Comparison of ENCODE assay signal across 32 cellular contexts in genomic region chr2:28492276-28492675, GRCh38.
"Had no signal": no experiment of that assay in that cellular context is flagged by ENCODE, and none has a peak within 500 bp of the region (broad histone marks: within the 10 kb centered on the region; RNA-seq: fewer than 3 reads in every experiment).

No MANE protein-coding gene starts in this region.

- ATAC-seq: activated naive CD8-positive, alpha-beta T cell treated with anti-CD3 and anti-CD28 coated beads, Interleukin-2, amount 50 U/mL, for 24 hours; PC-3 had no signal

- H3K4me1 ChIP-seq: SJSA1 had no signal

- H3K4me1 Mint-ChIP-seq: activated naive CD4-positive, alpha-beta T cell treated with anti-CD3 and anti-CD28 coated beads, Interleukin-2, amount 10 ng/mL, durations not matched to agents 7 days and 5 days; activated naive CD8-positive, alpha-beta T cell treated with anti-CD3 and anti-CD28 coated beads, Interleukin-2, amount 50 U/mL, for 24 hours had no signal

- H3K36me3 ChIP-seq: brain microvascular endothelial cell, Peyer's patch, SJSA1 had no signal

- H3K9ac ChIP-seq: KMS-11, SK-N-SH had no signal

- H3K27ac Mint-ChIP-seq: activated CD4-positive, alpha-beta memory T cell treated with anti-CD3 and anti-CD28 coated beads for 36 hours; activated naive CD4-positive, alpha-beta T cell treated with anti-CD3 and anti-CD28 coated beads, Interleukin-2, amount 10 ng/mL, durations not matched to agents 7 days and 5 days; activated naive CD8-positive, alpha-beta T cell; activated naive CD8-positive, alpha-beta T cell treated with anti-CD3 and anti-CD28 coated beads, Interleukin-2, amount 50 U/mL, for 24 hours; T-helper 1 cell treated with Interleukin-12 subunit alpha and Interleukin-12 subunit beta and Interleukin-4 antibody, amounts not matched to agents 30 μg/mL and 1 μg/mL, for 36 hours; T-helper 2 cell treated with Interferon-gamma antibody and Interleukin-4, amounts not matched to agents 5 μg/mL and 100 μg/mL, for 36 hours had no signal

- H3K36me3 Mint-ChIP-seq: activated CD4-positive, alpha-beta memory T cell treated with anti-CD3 and anti-CD28 coated beads for 36 hours; activated naive CD4-positive, alpha-beta T cell treated with anti-CD3 and anti-CD28 coated beads, Interleukin-2, amount 10 ng/mL, durations not matched to agents 7 days and 5 days; activated naive CD8-positive, alpha-beta T cell had no signal

- H3K9me3 Mint-ChIP-seq: activated CD4-positive, alpha-beta memory T cell treated with anti-CD3 and anti-CD28 coated beads for 36 hours; activated naive CD4-positive, alpha-beta T cell treated with anti-CD3 and anti-CD28 coated beads, Interleukin-2, amount 10 ng/mL, durations not matched to agents 7 days and 5 days; activated naive CD8-positive, alpha-beta T cell treated with anti-CD3 and anti-CD28 coated beads, Interleukin-2, amount 50 U/mL, for 24 hours; T-helper 1 cell treated with Interleukin-12 subunit alpha and Interleukin-12 subunit beta and Interleukin-4 antibody, amounts not matched to agents 30 μg/mL and 1 μg/mL, for 36 hours; T-helper 2 cell treated with Interferon-gamma antibody and Interleukin-4, amounts not matched to agents 5 μg/mL and 100 μg/mL, for 36 hours had no signal

- DNase-seq: activated CD4-positive, alpha-beta memory T cell treated with anti-CD3 and anti-CD28 coated beads for 36 hours; activated CD4-positive, alpha-beta T cell treated with anti-CD3 and anti-CD28 coated beads for 4 hours; activated CD4-positive, alpha-beta T cell treated with anti-CD3 and anti-CD28 coated beads, Interleukin-2, amount 50 U/mL, for 1 hour; activated CD8-positive, alpha-beta memory T cell treated with anti-CD3 and anti-CD28 coated beads, Interleukin-2, amount 50 U/mL, for 4 hours; activated effector memory CD4-positive, alpha-beta T cell treated with Interleukin-2 at 50 U/mL for 16 hours; activated naive CD4-positive, alpha-beta T cell treated with anti-CD3 and anti-CD28 coated beads, Interleukin-2, amount 10 ng/mL, durations not matched to agents 7 days and 5 days; activated naive CD8-positive, alpha-beta T cell treated with anti-CD3 and anti-CD28 coated beads, Interleukin-2, amount 50 U/mL, for 24 hours; activated T-cell treated with anti-CD3 and anti-CD28 coated beads for 4 hours; activated T-cell treated with anti-CD3 and anti-CD28 coated beads, Interleukin-2, amount 50 U/mL, for 48 hours; anterior cingulate cortex; brain microvascular endothelial cell; NCI-H1048; NCI-H1105 treated with DMSO at 0.1 percent for 48 hours; NCI-H1436; NCI-H1694; NCI-H1930; NCI-H2081 treated with DMSO at 0.1 percent for 48 hours; NCI-H226; NCI-H446 treated with DMSO at 0.1 percent for 48 hours; NCI-H524 treated with DMSO at 0.1 percent for 48 hours; NCI-H748 treated with DMSO at 0.1 percent for 48 hours; NK-92 treated with Interleukin-12 subunit alpha and Interleukin-12 subunit beta, amount 100 ng/mL, for 24 hours; PC-3; RPMI8226; SHP77 treated with DMSO at 0.1 percent for 48 hours; SK-N-SH had no signal

- H3K4me3 Mint-ChIP-seq: activated CD4-positive, alpha-beta memory T cell treated with anti-CD3 and anti-CD28 coated beads for 36 hours; activated naive CD4-positive, alpha-beta T cell treated with anti-CD3 and anti-CD28 coated beads, Interleukin-2, amount 10 ng/mL, durations not matched to agents 7 days and 5 days; activated naive CD8-positive, alpha-beta T cell; activated naive CD8-positive, alpha-beta T cell treated with anti-CD3 and anti-CD28 coated beads, Interleukin-2, amount 50 U/mL, for 24 hours; T-helper 1 cell treated with Interleukin-12 subunit alpha and Interleukin-12 subunit beta and Interleukin-4 antibody, amounts not matched to agents 30 μg/mL and 1 μg/mL, for 36 hours; T-helper 2 cell treated with Interferon-gamma antibody and Interleukin-4, amounts not matched to agents 5 μg/mL and 100 μg/mL, for 36 hours had no signal

- H3K27ac ChIP-seq: brain microvascular endothelial cell, KMS-11, Peyer's patch, SJSA1 had no signal

- H3K27me3 Mint-ChIP-seq: activated CD4-positive, alpha-beta memory T cell treated with anti-CD3 and anti-CD28 coated beads for 36 hours; activated naive CD8-positive, alpha-beta T cell had no signal

- H3K27me3 ChIP-seq: brain microvascular endothelial cell, Peyer's patch, SJSA1 had no signal

- H3K4me3 ChIP-seq: Peyer's patch, SJSA1 had no signal

- H3K4me2 ChIP-seq: KMS-11, SK-N-SH had no signal

- H3K9me3 ChIP-seq: Peyer's patch, SJSA1, SK-N-SH had no signal
